Comparison of ENCODE assay signal across 24 cellular contexts in the genomic region with DNA sequence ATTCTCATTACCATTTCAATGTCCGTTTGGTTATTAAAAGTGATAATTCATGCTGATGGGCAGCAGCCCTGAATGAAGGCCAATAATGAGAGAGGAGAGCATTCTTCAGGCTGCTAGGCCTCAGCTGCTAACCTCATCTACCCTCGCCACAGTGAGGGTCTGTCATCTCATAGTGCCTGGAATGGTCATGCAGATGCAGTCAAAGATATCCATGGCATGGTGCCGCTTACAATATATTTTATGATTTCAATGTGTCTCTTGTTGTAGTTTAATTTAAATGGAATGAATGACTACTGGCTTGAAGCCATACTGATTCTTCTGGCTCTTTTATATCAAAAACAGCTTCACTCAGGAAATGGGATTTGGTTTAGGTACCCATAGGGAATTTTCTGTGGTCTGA.
"Had no signal": no experiment of that assay in that cellular context is flagged by ENCODE, and none has a peak within 500 bp of the region (broad histone marks: within the 10 kb centered on the region; RNA-seq: fewer than 3 reads in every experiment).

No MANE protein-coding gene starts in this region.

- H3K27ac Mint-ChIP-seq: naive thymus-derived CD8-positive, alpha-beta T cell; stimulated activated naive B cell treated with anti-CD40 and anti-IgM and Interleukin-4, amounts not matched to agents 10 μg/mL and 1 μg/mL and 100 μg/mL, for 72 hours had no signal

- H3K9me3 Mint-ChIP-seq: nephron, neural crest cell had no signal

- H3K27me3 ChIP-seq: hepatocyte, pancreas, stomach, tibial artery, upper lobe of right lung had no signal

- H2AFZ ChIP-seq: hepatocyte had no signal

- H3K4me3 ChIP-seq: hepatocyte, lower lobe of right lung, pancreas, prostate gland, skin epidermis, stomach, thoracic aorta, tibial artery, upper lobe of right lung had no signal

- DNase-seq: islet precursor cell; lower lobe of right lung; mammary epithelial cell; mesenchymal stem cell; naive thymus-derived CD8-positive, alpha-beta T cell; pancreas; retina; right cardiac atrium; stimulated activated CD4-positive, alpha-beta T cell treated with anti-CD3 and anti-CD28 coated beads, Interleukin-12 subunit alpha, Interleukin-12 subunit beta, amount 100 ng/mL, for 4 hours; stimulated activated CD4-positive, alpha-beta T cell treated with anti-CD3 and anti-CD28 coated beads, Interleukin-15, amount 100 ng/mL, for 24 hours; stimulated activated CD4-positive, alpha-beta T cell treated with anti-CD3 and anti-CD28 coated beads, Interleukin-2, amount 100 ng/mL, for 24 hours; stimulated activated CD4-positive, alpha-beta T cell treated with anti-CD3 and anti-CD28 coated beads, Interleukin-4, amount 100 ng/mL, for 1 hour; stimulated activated naive B cell treated with anti-CD40 and anti-IgM and Interleukin-4, amounts not matched to agents 10 μg/mL and 1 μg/mL and 100 μg/mL, for 72 hours; stimulated activated naive CD8-positive, alpha-beta T cell treated with anti-CD3 and anti-CD28 coated beads, Interleukin-15, Interleukin-2, amounts not matched to agents 100 U/mL and 50 U/mL, for 24 hours; stomach; tibial artery; trophoblast cell; upper lobe of right lung had no signal

- H3K36me3 Mint-ChIP-seq: naive thymus-derived CD8-positive, alpha-beta T cell; stimulated activated naive B cell treated with anti-CD40 and anti-IgM and Interleukin-4, amounts not matched to agents 10 μg/mL and 1 μg/mL and 100 μg/mL, for 72 hours had no signal

- H3K27ac ChIP-seq: hepatocyte, lower lobe of right lung, pancreas, prostate gland, skin epidermis, stomach, thoracic aorta, upper lobe of right lung had no signal

- H3K79me2 ChIP-seq: hepatocyte had no signal

- H3K4me3 Mint-ChIP-seq: naive thymus-derived CD8-positive, alpha-beta T cell; nephron; neural crest cell; stimulated activated naive B cell treated with anti-CD40 and anti-IgM and Interleukin-4, amounts not matched to agents 10 μg/mL and 1 μg/mL and 100 μg/mL, for 72 hours had no signal

- H3K36me3 ChIP-seq: lower lobe of right lung, pancreas, prostate gland, stomach, thoracic aorta, tibial artery, upper lobe of right lung had no signal

- H3K9me3 ChIP-seq: lower lobe of right lung, pancreas, prostate gland, stomach, thoracic aorta, tibial artery, upper lobe of right lung had no signal

- H3K4me1 Mint-ChIP-seq: naive thymus-derived CD8-positive, alpha-beta T cell; neural crest cell had no signal

- ATAC-seq: lower lobe of right lung; naive thymus-derived CD8-positive, alpha-beta T cell; pancreas; stimulated activated naive B cell treated with anti-CD40 and anti-IgM and Interleukin-4, amounts not matched to agents 10 μg/mL and 1 μg/mL and 100 μg/mL, for 72 hours; stimulated activated naive CD8-positive, alpha-beta T cell treated with anti-CD3 and anti-CD28 coated beads, Interleukin-15, Interleukin-2, amounts not matched to agents 100 U/mL and 50 U/mL, for 24 hours; upper lobe of right lung had no signal

- H3K4me1 ChIP-seq: lower lobe of right lung, pancreas, upper lobe of right lung had no signal

- H3K4me2 ChIP-seq: hepatocyte had no signal
